ENCODE assay signal across 16 cellular contexts in genomic region chr10:20084451-20084850, GRCh38.
A peak's percentile ranks its signal among the peaks of the same experiment; 100 is the strongest.
DNase-seq lines count a peak whose midpoint lies in the region; ATAC-seq and TF ChIP-seq lines count a peak whose summit lies in the region.
"Had no signal": no experiment of that assay in that cellular context is flagged by ENCODE, and none has a peak within 500 bp of the region (broad histone marks: within the 10 kb centered on the region; RNA-seq: fewer than 3 reads in every experiment).

No MANE protein-coding gene starts in this region.

- TF ChIP-seq CTCF in left ventricle myocardium inferior (IDR thresholded peaks at IDR 0.05; ENCODE audit: borderline replicate concordance) (no peak), Calu3 (IDR thresholded peaks at IDR 0.05; ENCODE audit: unreplicated experiment) (no peak)

- H3K9me3 ChIP-seq in left ventricle myocardium inferior (replicated peaks) (peaks cover 2% of the 10 kb centered on the region), trophoblast cell (ENCODE audit: insufficient read depth, low read depth, low read length) (no peaks in the 10 kb centered on the region)
- H3K9me3 ChIP-seq: A549 had no signal

- H3K4me1 Mint-ChIP-seq in Calu3 (ENCODE audit: low read depth, unreplicated experiment) (no peaks in the 10 kb centered on the region), T-cell (no peaks in the 10 kb centered on the region)
- H3K4me1 Mint-ChIP-seq: CD4-positive, alpha-beta memory T cell had no signal

- H3K4me1 ChIP-seq in left ventricle myocardium inferior: peaks cover 16% of the 10 kb centered on the region
- H3K4me1 ChIP-seq in mesendoderm (ENCODE audit: control insufficient read depth, low read depth, low read length): peaks cover 5% of the 10 kb centered on the region
- peaks cover 4 to 8% of the 10 kb centered on the region in 2 experiments for H3K4me1 ChIP-seq in trophoblast cell (ENCODE audit: control insufficient read depth in 1 of 2, insufficient read depth in 2 of 2, low read length in 2 of 2)
- H3K4me1 ChIP-seq: A549 had no signal

- H3K79me2 ChIP-seq in mesendoderm (ENCODE audit: control insufficient read depth, insufficient read depth, low read length): no peaks in the 10 kb centered on the region
- H3K79me2 ChIP-seq in trophoblast cell (ENCODE audit: control insufficient read depth, insufficient read depth, low read length, poor library complexity): no peaks in the 10 kb centered on the region

- ATAC-seq in GM18873 (IDR thresholded peaks at IDR 0.05; ENCODE audit: low FRiP score, unreplicated experiment) (no peak), T-cell (replicated peaks in 1 of 4) (no peak)
- ATAC-seq: A549 had no signal

- no peaks in the 10 kb centered on the region for H3K79me1 ChIP-seq in mesendoderm (ENCODE audit: low read length)
- H3K79me1 ChIP-seq in trophoblast cell (ENCODE audit: low read length): no peaks in the 10 kb centered on the region

- no TSS peak for BruUV-seq in Calu3 (replicated peaks; lab: Mats Ljungman, UMichigan)

- H4K8ac ChIP-seq in mesendoderm (ENCODE audit: low read depth, low read length) (no peak overlapping the region), trophoblast cell (ENCODE audit: low read depth, low read length) (no peak overlapping the region)

- H3K4me3 Mint-ChIP-seq in Calu3 (ENCODE audit: low read depth, unreplicated experiment): no peak overlapping the region
- H3K4me3 Mint-ChIP-seq in T-cell: no peak overlapping the region
- H3K4me3 Mint-ChIP-seq: CD4-positive, alpha-beta memory T cell; H9 had no signal

- no peak overlapping the region for H2BK15ac ChIP-seq in mesendoderm (replicated peaks; ENCODE audit: low read depth)

- no peak overlapping the region for H4K12ac ChIP-seq in trophoblast cell (ENCODE audit: low read depth, low read length)

- H2BK5ac ChIP-seq in mesendoderm (ENCODE audit: low read length) (no peak overlapping the region), trophoblast cell (ENCODE audit: low read depth, low read length, poor library complexity) (no peak overlapping the region)

- CTCF ChIA-PET in Calu3 (lab: Charles Lee): no interaction called here
- CTCF ChIA-PET in T-cell (lab: Charles Lee): no interaction called here

- H3K18ac ChIP-seq in mesendoderm (ENCODE audit: low read length): no peak overlapping the region
- H3K18ac ChIP-seq in trophoblast cell (ENCODE audit: low read length): no peak overlapping the region

- POLR2A ChIA-PET in T-cell (lab: Charles Lee): interaction anchor here in 1 of 2 donors (0.7 kb wide), 1 partner anchor 115 kb away, joined by 4 read pairs; no protein-coding TSS in a partner anchor

- intact Hi-C loops in left ventricle myocardium inferior (cut with micrococcal nuclease) (no loop called here), cardiac septum (cut with DNase I) (no loop called here), Calu3 (cut with micrococcal nuclease; ENCODE audit: unreplicated experiment) (no loop called here)

- no peak overlapping the region for H2BK12ac ChIP-seq in trophoblast cell (ENCODE audit: low read length)

- no peak overlapping the region for H3K14ac ChIP-seq in trophoblast cell (ENCODE audit: low read length)

- H3K9me3 Mint-ChIP-seq in Calu3 (ENCODE audit: low read depth, unreplicated experiment) (peaks cover 3% of the 10 kb centered on the region), T-cell (peaks cover 2 to 7% (median 4%) of the 10 kb centered on the region in 3 donors)

- H3K36me3 ChIP-seq in left ventricle myocardium inferior: no peaks in the 10 kb centered on the region
- H3K36me3 ChIP-seq in mesendoderm (ENCODE audit: control insufficient read depth, insufficient read depth, low read length): no peaks in the 10 kb centered on the region
- no peaks in the 10 kb centered on the region for H3K36me3 ChIP-seq in trophoblast cell (ENCODE audit: control insufficient read depth in 1 of 2, insufficient read depth in 2 of 2, low read length in 2 of 2)

- H3K36me3 Mint-ChIP-seq in Calu3 (ENCODE audit: insufficient read depth, unreplicated experiment) (no peaks in the 10 kb centered on the region), T-cell (no peaks in the 10 kb centered on the region)
- H3K36me3 Mint-ChIP-seq: CD4-positive, alpha-beta memory T cell had no signal

- H3K4ac ChIP-seq in mesendoderm (ENCODE audit: low read depth, low read length) (no peak overlapping the region), trophoblast cell (ENCODE audit: low read depth, low read length) (no peak overlapping the region)

- no peak overlapping the region for H2BK120ac ChIP-seq in mesendoderm (ENCODE audit: low read depth, low read length)
- no peak overlapping the region for H2BK120ac ChIP-seq in trophoblast cell (ENCODE audit: insufficient read depth, low read length, poor library complexity)

- no CpG with 5 or more reads among the region's 2 CpGs for WGBS in mesendoderm (ENCODE audit: extremely low coverage, insufficient coverage, low lambda C conversion rate)
- no CpG with 5 or more reads among the region's 2 CpGs for WGBS in trophoblast cell (ENCODE audit: extremely low coverage, insufficient coverage, insufficient read length)

- H3K23ac ChIP-seq in mesendoderm (ENCODE audit: low read length) (no peak overlapping the region), trophoblast cell (ENCODE audit: low read length) (no peak overlapping the region)

- H2AK5ac ChIP-seq in mesendoderm (ENCODE audit: low read length) (no peak overlapping the region), trophoblast cell (ENCODE audit: low read length) (no peak overlapping the region)

- no peak overlapping the region for H4K5ac ChIP-seq in mesendoderm (ENCODE audit: low read length)

- no peak overlapping the region for H4K91ac ChIP-seq in trophoblast cell (ENCODE audit: low read depth, low read length)

- H3K4me3 ChIP-seq in left ventricle myocardium inferior: no peak overlapping the region
- no peak overlapping the region for H3K4me3 ChIP-seq in mesendoderm (ENCODE audit: low read length)
- H3K4me3 ChIP-seq in trophoblast cell (ENCODE audit: low read depth, low read length): no peak overlapping the region
- H3K4me3 ChIP-seq: A549 had no signal

- H3K27me3 Mint-ChIP-seq in Calu3 (ENCODE audit: unreplicated experiment) (no peaks in the 10 kb centered on the region), T-cell (no peaks in the 10 kb centered on the region)
- H3K27me3 Mint-ChIP-seq: CD4-positive, alpha-beta memory T cell had no signal

- H3K27me3 ChIP-seq in left ventricle myocardium inferior (ENCODE audit: low read depth): no peaks in the 10 kb centered on the region
- no peaks in the 10 kb centered on the region for H3K27me3 ChIP-seq in mesendoderm (ENCODE audit: insufficient read depth, low read length, poor library complexity)
- H3K27me3 ChIP-seq in trophoblast cell (ENCODE audit: insufficient read depth, low read length): no peaks in the 10 kb centered on the region

- H3K27ac ChIP-seq in left ventricle myocardium inferior (replicated peaks) (peak overlapping the region; percentile 18), mesendoderm (ENCODE audit: low read depth, low read length) (no peak overlapping the region), trophoblast cell (ENCODE audit: low read depth, low read length) (peak overlapping the region; percentile 3)
- H3K27ac ChIP-seq: 22Rv1, A549, C4-2B had no signal

- no peak overlapping the region for H2AFZ ChIP-seq in trophoblast cell (ENCODE audit: insufficient read depth, low read length, poor library complexity)

- no peak overlapping the region for H3K27ac Mint-ChIP-seq in Calu3 (ENCODE audit: unreplicated experiment)
- H3K27ac Mint-ChIP-seq in T-cell: no peak overlapping the region
- H3K27ac Mint-ChIP-seq: CD4-positive, alpha-beta memory T cell had no signal

- DNase-seq in left ventricle myocardium inferior (no peak), cardiac septum (ENCODE audit: low spot score) (no peak), mesendoderm (peak; percentile 22), trophoblast cell (peak; percentile 66 to 82), Calu3 (no peak), T-cell (no peak)
- DNase-seq: AML-193; CD4-positive, alpha-beta memory T cell; DMS79 treated with DMSO at 0.1 percent for 48 hours; GF-D8; H9; IMR-90 had no signal

- H3K4me2 ChIP-seq in mesendoderm (ENCODE audit: low read length) (no peak overlapping the region), trophoblast cell (ENCODE audit: low read length) (no peak overlapping the region)
- H3K4me2 ChIP-seq: A549 had no signal

- no peak overlapping the region for H3K9ac ChIP-seq in mesendoderm (ENCODE audit: low read length)
- no peak overlapping the region for H3K9ac ChIP-seq in trophoblast cell (ENCODE audit: low read length)

- H3K56ac ChIP-seq in mesendoderm (ENCODE audit: low read length): no peak overlapping the region

Comparison
In these comparisons a context has a peak if more than half of its experiments do, and no peak if none do; other contexts are left out.
1. DNase-seq: peak in mesendoderm (single experiment) and trophoblast cell (2 of 2); none in left ventricle myocardium inferior (single experiment), cardiac septum (single experiment), Calu3 (single experiment) and T-cell (0 of 34).